ENCODE assay signal across 28 cellular contexts in genomic region chrX:39603291-39603690, GRCh38.
"Had no signal": no experiment of that assay in that cellular context is flagged by ENCODE, and none has a peak within 500 bp of the region (broad histone marks: within the 10 kb centered on the region; RNA-seq: fewer than 3 reads in every experiment).

No MANE protein-coding gene starts in this region.

- H3K27ac Mint-ChIP-seq: activated B cell treated with CpG ODN at 0.5 μM for 24 hours; activated CD8-positive, alpha-beta T cell treated with anti-CD3 and anti-CD28 coated beads for 36 hours; activated naive CD4-positive, alpha-beta T cell treated with anti-CD3 and anti-CD28 coated beads, Interleukin-2, amount 50 U/mL, for 24 hours; activated naive CD8-positive, alpha-beta T cell treated with anti-CD3 and anti-CD28 coated beads, Interleukin-2, amount 50 U/mL, for 24 hours; activated T-helper 17 cell treated with anti-CD3 and anti-CD28 coated beads, Interleukin-2, amount 50 U/mL, for 72 hours; dendritic cell treated with granulocyte-macrophage colony-stimulating factor and Interleukin-4, amounts not matched to agents 40 ng/mL and 50 ng/mL, for 4 days; endodermal cell; T-helper 1 cell treated with Interleukin-12 subunit alpha and Interleukin-12 subunit beta and Interleukin-4 antibody, amounts not matched to agents 30 μg/mL and 1 μg/mL, for 36 hours had no signal

- DNase-seq: activated B cell treated with CpG ODN at 0.5 μM for 24 hours; activated CD4-positive, alpha-beta T cell treated with anti-CD3 and anti-CD28 coated beads, Interleukin-2, amount 50 U/mL, for 1 hour; activated CD8-positive, alpha-beta T cell treated with anti-CD3 and anti-CD28 coated beads for 36 hours; activated gamma-delta T cell treated with Interleukin-2 at 50 U/mL for 16 hours; activated naive CD8-positive, alpha-beta T cell treated with anti-CD3 and anti-CD28 coated beads, Interleukin-2, amount 50 U/mL, for 24 hours; activated T-cell treated with anti-CD3 and anti-CD28 coated beads, Interleukin-2, amount 50 U/mL, for 4 hours; endodermal cell; foreskin keratinocyte; heart right ventricle; left lung; lower lobe of right lung; naive B cell; retina; sigmoid colon; stimulated activated CD4-positive, alpha-beta T cell treated with anti-CD3 and anti-CD28 coated beads, Interleukin-15, amount 100 ng/mL, for 24 hours; stimulated activated naive CD4-positive, alpha-beta T cell; T-helper 9 cell; tibial artery had no signal

- H3K36me3 Mint-ChIP-seq: activated naive CD4-positive, alpha-beta T cell treated with anti-CD3 and anti-CD28 coated beads, Interleukin-2, amount 50 U/mL, for 24 hours had no signal

- H3K4me1 Mint-ChIP-seq: activated B cell treated with CpG ODN at 0.5 μM for 24 hours; activated naive CD4-positive, alpha-beta T cell treated with anti-CD3 and anti-CD28 coated beads, Interleukin-2, amount 50 U/mL, for 24 hours; activated T-helper 17 cell treated with anti-CD3 and anti-CD28 coated beads, Interleukin-2, amount 50 U/mL, for 72 hours; central memory CD8-positive, alpha-beta T cell had no signal

- H3K9me3 Mint-ChIP-seq: activated B cell treated with CpG ODN at 0.5 μM for 24 hours; activated CD8-positive, alpha-beta T cell treated with anti-CD3 and anti-CD28 coated beads for 36 hours; activated naive CD4-positive, alpha-beta T cell treated with anti-CD3 and anti-CD28 coated beads, Interleukin-2, amount 50 U/mL, for 24 hours; activated naive CD8-positive, alpha-beta T cell treated with anti-CD3 and anti-CD28 coated beads, Interleukin-2, amount 50 U/mL, for 24 hours; activated T-cell treated with anti-CD3 and anti-CD28 coated beads, Interleukin-2, amount 50 U/mL, for 4 hours; activated T-helper 17 cell treated with anti-CD3 and anti-CD28 coated beads, Interleukin-2, amount 50 U/mL, for 72 hours; central memory CD8-positive, alpha-beta T cell; dendritic cell treated with granulocyte-macrophage colony-stimulating factor and Interleukin-4, amounts not matched to agents 40 ng/mL and 50 ng/mL, for 4 days; T-helper 1 cell treated with Interleukin-12 subunit alpha and Interleukin-12 subunit beta and Interleukin-4 antibody, amounts not matched to agents 30 μg/mL and 1 μg/mL, for 36 hours had no signal

- H3K4me1 ChIP-seq: foreskin keratinocyte, heart right ventricle, left lung, lower lobe of right lung, prostate gland had no signal

- H3K4me3 ChIP-seq: heart right ventricle, left lung, lower lobe of right lung, ovary, prostate gland, sigmoid colon, smooth muscle cell, suprapubic skin, tibial artery had no signal

- H3K27me3 ChIP-seq: foreskin keratinocyte, left lung, ovary, sigmoid colon, suprapubic skin, tibial artery had no signal

- H3K27me3 Mint-ChIP-seq: activated CD8-positive, alpha-beta T cell treated with anti-CD3 and anti-CD28 coated beads for 36 hours; activated naive CD4-positive, alpha-beta T cell treated with anti-CD3 and anti-CD28 coated beads, Interleukin-2, amount 50 U/mL, for 24 hours; activated naive CD8-positive, alpha-beta T cell treated with anti-CD3 and anti-CD28 coated beads, Interleukin-2, amount 50 U/mL, for 24 hours had no signal

- H3K36me3 ChIP-seq: heart right ventricle, left lung, lower lobe of right lung, ovary, prostate gland, sigmoid colon, suprapubic skin, tibial artery had no signal

- H3K27ac ChIP-seq: foreskin keratinocyte, heart right ventricle, left lung, lower lobe of right lung, ovary, prostate gland, tibial artery had no signal

- H3K4me3 Mint-ChIP-seq: activated B cell treated with CpG ODN at 0.5 μM for 24 hours; activated CD8-positive, alpha-beta T cell treated with anti-CD3 and anti-CD28 coated beads for 36 hours; activated naive CD4-positive, alpha-beta T cell treated with anti-CD3 and anti-CD28 coated beads, Interleukin-2, amount 50 U/mL, for 24 hours; activated naive CD8-positive, alpha-beta T cell treated with anti-CD3 and anti-CD28 coated beads, Interleukin-2, amount 50 U/mL, for 24 hours; activated T-cell treated with anti-CD3 and anti-CD28 coated beads, Interleukin-2, amount 50 U/mL, for 4 hours; activated T-helper 17 cell treated with anti-CD3 and anti-CD28 coated beads, Interleukin-2, amount 50 U/mL, for 72 hours; central memory CD8-positive, alpha-beta T cell; dendritic cell treated with granulocyte-macrophage colony-stimulating factor and Interleukin-4, amounts not matched to agents 40 ng/mL and 50 ng/mL, for 4 days; endodermal cell; naive B cell; T-helper 1 cell treated with Interleukin-12 subunit alpha and Interleukin-12 subunit beta and Interleukin-4 antibody, amounts not matched to agents 30 μg/mL and 1 μg/mL, for 36 hours had no signal

- ATAC-seq: activated CD8-positive, alpha-beta T cell treated with anti-CD3 and anti-CD28 coated beads for 36 hours; activated naive CD8-positive, alpha-beta T cell treated with anti-CD3 and anti-CD28 coated beads, Interleukin-2, amount 50 U/mL, for 24 hours; activated T-cell treated with anti-CD3 and anti-CD28 coated beads, Interleukin-2, amount 50 U/mL, for 4 hours; activated T-helper 17 cell treated with anti-CD3 and anti-CD28 coated beads, Interleukin-2, amount 50 U/mL, for 72 hours; esophagus mucosa; foreskin keratinocyte; heart right ventricle; left lung; lower lobe of right lung had no signal

- H3K9me3 ChIP-seq: left lung, lower lobe of right lung, ovary, prostate gland, sigmoid colon, suprapubic skin had no signal
